ENCODE assay signal across 21 cellular contexts in genomic region chr12:123200414-123200813, GRCh38. TPM values are rescaled to one million over a fixed set of nuclear protein-coding genes. Genes with fewer than 3 reads are reported as not detected.
DNase-seq lines count a peak whose midpoint lies in the region; ATAC-seq lines count a peak whose summit lies in the region.
"Had no signal": no experiment of that assay in that cellular context is flagged by ENCODE, and none has a peak within 500 bp of the region (broad histone marks: within the 10 kb centered on the region; RNA-seq: fewer than 3 reads in every experiment).

No MANE protein-coding gene starts in this region.

- ATAC-seq in naive B cell (ENCODE audit: low read depth in 2 of 2) (no peak), HG03108 (IDR thresholded peaks at IDR 0.05; ENCODE audit: unreplicated experiment) (no peak)
- ATAC-seq: heart left ventricle, K562, left lung had no signal

- no peak overlapping the region for H3K4me3 Mint-ChIP-seq in CD4-positive, alpha-beta memory T cell
- no peak overlapping the region for H3K4me3 Mint-ChIP-seq in activated T-helper 1 cell treated with anti-CD3 and anti-CD28 coated beads, Interleukin-12 subunit alpha, Interleukin-12 subunit beta, Interleukin-2, Interleukin-4 antibody, amounts not matched to agents 30 ng/mL and 10 ng/mL and 1 ng/mL, durations not matched to agents 14 hours and 24 hours and 36 hours
- H3K4me3 Mint-ChIP-seq in naive B cell, result no peak overlapping the region

- H3K9me3 ChIP-seq in CD4-positive, alpha-beta memory T cell (ENCODE audit: control insufficient read depth in 1 of 2, low read length in 2 of 2), result no peaks in the 10 kb centered on the region
- H3K9me3 ChIP-seq: heart left ventricle, left lung, neutrophil, SJCRH30, spleen had no signal

- no peak overlapping the region for H3K4me3 ChIP-seq in CD4-positive, alpha-beta memory T cell (ENCODE audit: low read length in 2 of 2)
- H3K4me3 ChIP-seq: heart left ventricle, K562, left lung, PC-9, SJCRH30, spleen had no signal

- peak overlapping the region; percentile 9 for H3K27ac ChIP-seq in CD4-positive, alpha-beta memory T cell (ENCODE audit: low read depth, low read length)
- H3K27ac ChIP-seq: 22Rv1, heart left ventricle, left lung, neutrophil, PC-9, SJCRH30, spleen had no signal

- peak; percentile 38 for DNase-seq in NCI-H2227 (lab: John Stamatoyannopoulos, UW; ENCODE audit: unreplicated experiment)
- DNase-seq in NCI-H2227 treated with DMSO at 0.1 percent for 48 hours (lab: John Stamatoyannopoulos, UW), result no peak
- DNase-seq in CD4-positive, alpha-beta memory T cell, result peak in 2 of 5 donors; percentile 0 to 3
- DNase-seq in activated T-helper 1 cell treated with anti-CD3 and anti-CD28 coated beads, Interleukin-12 subunit alpha, Interleukin-12 subunit beta, Interleukin-2, Interleukin-4 antibody, amounts not matched to agents 30 ng/mL and 10 ng/mL and 1 ng/mL, durations not matched to agents 14 hours and 24 hours and 36 hours (ENCODE audit: low spot score), result no peak
- no peak for DNase-seq in naive B cell
- DNase-seq in OCI-M2 (lab: John Stamatoyannopoulos, UW; ENCODE audit: unreplicated experiment), result no peak
- DNase-seq in NCI-H2107 (lab: John Stamatoyannopoulos, UW), result no peak
- DNase-seq: activated effector memory CD4-positive, alpha-beta T cell treated with Interleukin-2 at 50 U/mL for 16 hours; AML-193; Calu3; heart left ventricle; left lung; PC-9; spleen; T-helper 9 cell; trophoblast cell had no signal

- H3K27ac Mint-ChIP-seq in CD4-positive, alpha-beta memory T cell, result peak overlapping the region; percentile 36 to 94 (median 71)
- peak overlapping the region; percentile 68 for H3K27ac Mint-ChIP-seq in activated T-helper 1 cell treated with anti-CD3 and anti-CD28 coated beads, Interleukin-12 subunit alpha, Interleukin-12 subunit beta, Interleukin-2, Interleukin-4 antibody, amounts not matched to agents 30 ng/mL and 10 ng/mL and 1 ng/mL, durations not matched to agents 14 hours and 24 hours and 36 hours
- H3K27ac Mint-ChIP-seq in naive B cell, result peak overlapping the region in 4 of 6 donors; percentile 39 to 71 (median 48)

- H3K27me3 ChIP-seq in CD4-positive, alpha-beta memory T cell (ENCODE audit: insufficient read depth, low read length), result no peaks in the 10 kb centered on the region
- H3K27me3 ChIP-seq: heart left ventricle, left lung, neutrophil, SJCRH30, spleen had no signal

- peaks cover 10 to 15% (median 13%) of the 10 kb centered on the region in 4 donors for H3K4me1 Mint-ChIP-seq in CD4-positive, alpha-beta memory T cell
- H3K4me1 Mint-ChIP-seq in activated T-helper 1 cell treated with anti-CD3 and anti-CD28 coated beads, Interleukin-12 subunit alpha, Interleukin-12 subunit beta, Interleukin-2, Interleukin-4 antibody, amounts not matched to agents 30 ng/mL and 10 ng/mL and 1 ng/mL, durations not matched to agents 14 hours and 24 hours and 36 hours (ENCODE audit: low read depth), result peaks cover 21% of the 10 kb centered on the region
- H3K4me1 Mint-ChIP-seq in naive B cell, result peaks cover 0 to 3% (median 0%) of the 10 kb centered on the region in 3 donors

- POLR2A ChIA-PET in CD4-positive, alpha-beta memory T cell (lab: Charles Lee; ENCODE audit: partially characterized antibody), result interaction anchor here (1.2 to 2.7 kb wide), 2 partner anchors 33 to 37 kb away, joined by 3 to 15 read pairs; partner anchors contain the start of genes MPHOSPH9 and MTRFR

- CTCF ChIA-PET in CD4-positive, alpha-beta memory T cell (lab: Charles Lee; ENCODE audit: partially characterized antibody), result interaction anchor here (1.3 to 4.1 kb wide), 5 partner anchors 10 to 168 kb away, joined by 3 to 21 read pairs (median 4); no protein-coding TSS in a partner anchor

- H3K36me3 Mint-ChIP-seq in CD4-positive, alpha-beta memory T cell, result peaks cover 21 to 42% of the 10 kb centered on the region in 2 donors
- H3K36me3 Mint-ChIP-seq in activated T-helper 1 cell treated with anti-CD3 and anti-CD28 coated beads, Interleukin-12 subunit alpha, Interleukin-12 subunit beta, Interleukin-2, Interleukin-4 antibody, amounts not matched to agents 30 ng/mL and 10 ng/mL and 1 ng/mL, durations not matched to agents 14 hours and 24 hours and 36 hours (ENCODE audit: low read depth), result peaks cover 41% of the 10 kb centered on the region
- H3K36me3 Mint-ChIP-seq in naive B cell, result peaks cover 19 to 25% of the 10 kb centered on the region in 2 donors

- intact Hi-C loops in CD4-positive, alpha-beta memory T cell (cut with micrococcal nuclease), result loop anchor here (5.0 kb wide), 1 partner anchor 37 kb away; no protein-coding TSS in a partner anchor
- intact Hi-C loops in activated T-helper 1 cell treated with anti-CD3 and anti-CD28 coated beads, Interleukin-12 subunit alpha, Interleukin-12 subunit beta, Interleukin-2, Interleukin-4 antibody, amounts not matched to agents 30 ng/mL and 10 ng/mL and 1 ng/mL, durations not matched to agents 14 hours and 24 hours and 36 hours (cut with micrococcal nuclease), result loop anchor here (1.0 to 2.0 kb wide), 4 partner anchors 23 to 124 kb away; partner anchors contain the start of genes MPHOSPH9 and MTRFR

- H3K4me1 ChIP-seq in CD4-positive, alpha-beta memory T cell (ENCODE audit: insufficient read depth, low read length), result peaks cover 10% of the 10 kb centered on the region
- H3K4me1 ChIP-seq: heart left ventricle, left lung, SJCRH30, spleen had no signal

- H3K27me3 Mint-ChIP-seq in CD4-positive, alpha-beta memory T cell, result no peaks in the 10 kb centered on the region
- H3K27me3 Mint-ChIP-seq in activated T-helper 1 cell treated with anti-CD3 and anti-CD28 coated beads, Interleukin-12 subunit alpha, Interleukin-12 subunit beta, Interleukin-2, Interleukin-4 antibody, amounts not matched to agents 30 ng/mL and 10 ng/mL and 1 ng/mL, durations not matched to agents 14 hours and 24 hours and 36 hours (ENCODE audit: insufficient read depth), result no peaks in the 10 kb centered on the region
- H3K27me3 Mint-ChIP-seq in naive B cell, result no peaks in the 10 kb centered on the region

- H3K36me3 ChIP-seq in CD4-positive, alpha-beta memory T cell (ENCODE audit: insufficient read depth, low read length), result peaks cover 9% of the 10 kb centered on the region

- H3K9me3 Mint-ChIP-seq in CD4-positive, alpha-beta memory T cell, result no peaks in the 10 kb centered on the region
- no peaks in the 10 kb centered on the region for H3K9me3 Mint-ChIP-seq in activated T-helper 1 cell treated with anti-CD3 and anti-CD28 coated beads, Interleukin-12 subunit alpha, Interleukin-12 subunit beta, Interleukin-2, Interleukin-4 antibody, amounts not matched to agents 30 ng/mL and 10 ng/mL and 1 ng/mL, durations not matched to agents 14 hours and 24 hours and 36 hours
- H3K9me3 Mint-ChIP-seq in naive B cell, result no peaks in the 10 kb centered on the region

RNA-seq across cellular contexts. Expression of gene MPHOSPH9, which starts 32.5 kb away (rescaled TPM):
- total RNA-seq in CD4-positive, alpha-beta memory T cell, result 10 to 100 TPM; 57.9 to 62.7 TPM
- 10 to 100 TPM; 14.1 to 32.3 TPM for polyA plus RNA-seq in CD4-positive, alpha-beta memory T cell
- 87.3 and 89.9 TPM in 2 replicates for total RNA-seq in activated T-helper 1 cell treated with anti-CD3 and anti-CD28 coated beads, Interleukin-12 subunit alpha, Interleukin-12 subunit beta, Interleukin-2, Interleukin-4 antibody, amounts not matched to agents 30 ng/mL and 10 ng/mL and 1 ng/mL, durations not matched to agents 14 hours and 24 hours and 36 hours
- 10 to 100 TPM; 20.2 to 33.6 (median 28.6) TPM for polyA plus RNA-seq in naive B cell (ENCODE audit: low read depth in 6 of 6)

RNA-seq across cellular contexts. Expression of gene MTRFR, which starts 32.8 kb away (rescaled TPM):
- 10 to 100 TPM; 46.1 to 48.8 TPM for total RNA-seq in CD4-positive, alpha-beta memory T cell
- polyA plus RNA-seq in CD4-positive, alpha-beta memory T cell, result 10 to 100 TPM; 35.4 to 63.1 TPM
- total RNA-seq in activated T-helper 1 cell treated with anti-CD3 and anti-CD28 coated beads, Interleukin-12 subunit alpha, Interleukin-12 subunit beta, Interleukin-2, Interleukin-4 antibody, amounts not matched to agents 30 ng/mL and 10 ng/mL and 1 ng/mL, durations not matched to agents 14 hours and 24 hours and 36 hours, result 32.6 and 34.2 TPM in 2 replicates
- polyA plus RNA-seq in naive B cell (ENCODE audit: low read depth in 6 of 6), result 10 to 100 TPM; 23.7 to 34.2 (median 30.3) TPM

RNA-seq across cellular contexts. Expression of gene PITPNM2, which starts 49.5 kb away (rescaled TPM):
- total RNA-seq in CD4-positive, alpha-beta memory T cell, result 10 to 100 TPM; 15.7 to 16.8 TPM
- 1 to 10 TPM in 1 of 2 donors, under 1 TPM in 1; 0.77 to 3.3 TPM for polyA plus RNA-seq in CD4-positive, alpha-beta memory T cell
- 22.3 and 25.5 TPM in 2 replicates for total RNA-seq in activated T-helper 1 cell treated with anti-CD3 and anti-CD28 coated beads, Interleukin-12 subunit alpha, Interleukin-12 subunit beta, Interleukin-2, Interleukin-4 antibody, amounts not matched to agents 30 ng/mL and 10 ng/mL and 1 ng/mL, durations not matched to agents 14 hours and 24 hours and 36 hours
- 1 to 10 TPM in 3 of 6 donors, under 1 TPM in 3; 0.10 to 2.6 (median 0.96) TPM for polyA plus RNA-seq in naive B cell (ENCODE audit: low read depth in 6 of 6)
